ENCODE assay signal across 1 cellular context in genomic region chr2:69742170-69742952, GRCh38.
A peak's percentile ranks its signal among the peaks of the same experiment; 100 is the strongest.
TF ChIP-seq lines count a peak whose summit lies in the region.

No MANE protein-coding gene starts in this region.

TF ChIP-seq in GM12878, 131 proteins besides CTCF, POLR2A, EP300 and RAD21 (continued from another document):
- TF ChIP-seq NKRF (conservative IDR thresholded peaks at IDR 0.05) (peak; percentile 72; the same call in 1 of the 2 replicates), NR2F1 (conservative IDR thresholded peaks at IDR 0.05) (peak; percentile 77)
